15 cellular contexts compared by ENCODE assay signal in genomic region chr5:176697267-176697928, GRCh38. TPM values are rescaled to one million over a fixed set of nuclear protein-coding genes. Genes with fewer than 3 reads are reported as not detected.
DNase-seq lines count a peak whose midpoint lies in the region; ATAC-seq and TF ChIP-seq lines count a peak whose summit lies in the region.
"Had no signal": no experiment of that assay in that cellular context is flagged by ENCODE, and none has a peak within 500 bp of the region (broad histone marks: within the 10 kb centered on the region; RNA-seq: fewer than 3 reads in every experiment).

No MANE protein-coding gene starts in this region.

- no peak overlapping the region for H3K14ac ChIP-seq in H9 (ENCODE audit: insufficient read depth, low read length)
- peak overlapping the region; percentile 42 for H3K14ac ChIP-seq in neuronal stem cell (ENCODE audit: low read length)

- H3K4me1 Mint-ChIP-seq in H9 = peaks cover 61 to 71% of the 10 kb centered on the region in 2 experiments
- no peaks in the 10 kb centered on the region for H3K4me1 Mint-ChIP-seq in activated CD4-positive, alpha-beta T cell treated with anti-CD3 and anti-CD28 coated beads for 36 hours
- no peaks in the 10 kb centered on the region for H3K4me1 Mint-ChIP-seq in activated CD4-positive, alpha-beta memory T cell treated with anti-CD3 and anti-CD28 coated beads, Interleukin-2, amount 10 ng/mL, durations not matched to agents 7 days and 5 days
- H3K4me1 Mint-ChIP-seq: CD8-positive, alpha-beta memory T cell had no signal

- H3K27ac ChIP-seq in H9 (ENCODE audit: insufficient read length, low read depth, low read length) (no peak overlapping the region), WERI-Rb-1 (peak overlapping the region; percentile 57), neuronal stem cell (replicated peaks; ENCODE audit: low read length) (peak overlapping the region; percentile 34)
- H3K27ac ChIP-seq: A549; BLaER1 treated with 17β-estradiol and CSF1 and Interleukin-3, amounts not matched to agents 10 nM and 100 nM had no signal

- H3K27me3 ChIP-seq in H9 (ENCODE audit: insufficient read depth, low read length) (no peaks in the 10 kb centered on the region), WERI-Rb-1 (ENCODE audit: insufficient read depth, low read depth, severe bottlenecking) (no peaks in the 10 kb centered on the region), neuronal stem cell (ENCODE audit: control insufficient read depth in 3 of 3, insufficient read depth in 3 of 3, low read depth in 1 of 3, low read length in 3 of 3) (peaks cover 0 to 78% (median 0%) of the 10 kb centered on the region in 3 experiments)

- TF ChIP-seq CTCF in H9 (conservative IDR thresholded peaks at IDR 0.05) = peak; percentile 40; the same call in 2 of the 3 replicates
- TF ChIP-seq CTCF in WERI-Rb-1 (IDR thresholded peaks at IDR 0.05; ENCODE audit: low read depth, low read length) = no peak

- H3K79me1 ChIP-seq in H9 (ENCODE audit: insufficient read depth, low read depth, low read length, poor library complexity, severe bottlenecking) (no peaks in the 10 kb centered on the region), neuronal stem cell (ENCODE audit: low read depth, low read length) (no peaks in the 10 kb centered on the region)

- H4K5ac ChIP-seq in H9 (ENCODE audit: insufficient read length, low read depth, low read length) = no peak overlapping the region

- no peak overlapping the region for H3K18ac ChIP-seq in H9 (ENCODE audit: insufficient read length, low read depth, low read length)
- peak overlapping the region; percentile 89 for H3K18ac ChIP-seq in neuronal stem cell (ENCODE audit: low read length)

- H3K23me2 ChIP-seq in H9 (ENCODE audit: insufficient read length, low read depth, low read length, poor library complexity, severe bottlenecking) = no peaks in the 10 kb centered on the region

- H2AK5ac ChIP-seq in H9 (ENCODE audit: insufficient read length, low read length) (no peak overlapping the region), neuronal stem cell (ENCODE audit: low read depth, low read length) (peak overlapping the region; percentile 87)

- H3K27ac Mint-ChIP-seq in H9 = peak overlapping the region in 2 of 3 experiments; percentile 34 to 93; a peak in 2 of 7 replicates
- H3K27ac Mint-ChIP-seq in activated CD4-positive, alpha-beta T cell treated with anti-CD3 and anti-CD28 coated beads for 36 hours = no peak overlapping the region
- no peak overlapping the region for H3K27ac Mint-ChIP-seq in activated CD4-positive, alpha-beta memory T cell treated with anti-CD3 and anti-CD28 coated beads, Interleukin-2, amount 10 ng/mL, durations not matched to agents 7 days and 5 days
- H3K27ac Mint-ChIP-seq: CD8-positive, alpha-beta memory T cell had no signal

- H2BK12ac ChIP-seq in H9 (ENCODE audit: insufficient read length, low read depth, low read length) (no peak overlapping the region), neuronal stem cell (ENCODE audit: low read length) (peak overlapping the region; percentile 33)

- H3K4me1 ChIP-seq in H9 (ENCODE audit: insufficient read depth, low read length) (peaks cover 11% of the 10 kb centered on the region; the same call in 1 of the 2 replicates), neuronal stem cell (ENCODE audit: control insufficient read depth in 2 of 2, insufficient read depth in 1 of 2, low read depth in 1 of 2, low read length in 2 of 2) (peaks cover 0 to 24% of the 10 kb centered on the region in 2 donors)
- H3K4me1 ChIP-seq: A549 had no signal

- DNase-seq in NCI-H2107 treated with DMSO at 0.1 percent for 48 hours (lab: John Stamatoyannopoulos, UW; ENCODE audit: unreplicated experiment) (peak; percentile 50), NCI-H2107 (lab: John Stamatoyannopoulos, UW) (no peak), H9 (peak; percentile 56), WERI-Rb-1 (no peak), neuronal stem cell (ENCODE audit: low spot score) (no peak)
- DNase-seq in activated CD4-positive, alpha-beta T cell treated with anti-CD3 and anti-CD28 coated beads for 36 hours = no peak
- DNase-seq in activated CD4-positive, alpha-beta memory T cell treated with anti-CD3 and anti-CD28 coated beads, Interleukin-2, amount 10 ng/mL, durations not matched to agents 7 days and 5 days = no peak
- DNase-seq: CD8-positive, alpha-beta memory T cell; GDM1; NCI-H774; Right ventricle myocardium superior had no signal

- WGBS in H9 (ENCODE audit: extremely low coverage, insufficient read length, low lambda C conversion rate) = no CpG with 5 or more reads among the region's 9 CpGs
- WGBS in neuronal stem cell (ENCODE audit: extremely low coverage in 2 of 2, insufficient read length in 2 of 2, insufficient replicate concordance in 1 of 2), 2 donors = no CpG with 5 or more reads among the region's 9 CpGs

- no peaks in the 10 kb centered on the region for H4K20me1 ChIP-seq in H9 (ENCODE audit: control insufficient read depth, insufficient read depth, insufficient read length)

- H3K4ac ChIP-seq in H9 (ENCODE audit: low read depth, low read length) (no peak overlapping the region), neuronal stem cell (ENCODE audit: low read length) (no peak overlapping the region)

- CTCF ChIA-PET in activated CD4-positive, alpha-beta T cell treated with anti-CD3 and anti-CD28 coated beads for 36 hours (lab: Charles Lee) = interaction anchor here (0.7 kb wide), 1 partner anchor 45 kb away, joined by 4 read pairs; no protein-coding TSS in a partner anchor
- CTCF ChIA-PET in activated CD4-positive, alpha-beta memory T cell treated with anti-CD3 and anti-CD28 coated beads, Interleukin-2, amount 10 ng/mL, durations not matched to agents 7 days and 5 days (lab: Charles Lee) = interaction anchor here (1.2 kb wide), 1 partner anchor 36 kb away, joined by 3 read pairs; no protein-coding TSS in a partner anchor

- H3K79me2 ChIP-seq in H9 (ENCODE audit: insufficient read depth, low read length) = no peaks in the 10 kb centered on the region

- H3K9me3 ChIP-seq in H9 (ENCODE audit: control insufficient read depth, low read depth, low read length) (no peaks in the 10 kb centered on the region), WERI-Rb-1 (ENCODE audit: severe bottlenecking) (no peaks in the 10 kb centered on the region), neuronal stem cell (replicated peaks in 1 of 2; ENCODE audit: control insufficient read depth in 2 of 2, insufficient read depth in 1 of 2, low read depth in 1 of 2, low read length in 2 of 2) (no peaks in the 10 kb centered on the region)
- H3K9me3 ChIP-seq: A549; BLaER1 treated with 17β-estradiol and CSF1 and Interleukin-3, amounts not matched to agents 10 nM and 100 nM had no signal

- no peak overlapping the region for H2AFZ ChIP-seq in H9 (ENCODE audit: low read length)
- no peak overlapping the region for H2AFZ ChIP-seq in neuronal stem cell (ENCODE audit: low read length)

- H3K36me3 ChIP-seq in WERI-Rb-1 (no peaks in the 10 kb centered on the region), neuronal stem cell (replicated peaks in 1 of 2; ENCODE audit: control insufficient read depth in 2 of 2, insufficient read depth in 2 of 2, low read length in 2 of 2) (no peaks in the 10 kb centered on the region)
- H3K36me3 ChIP-seq: BLaER1 treated with 17β-estradiol and CSF1 and Interleukin-3, amounts not matched to agents 10 nM and 100 nM had no signal

- H2BK120ac ChIP-seq in H9 (ENCODE audit: low read depth, low read length, poor library complexity, severe bottlenecking) (no peak overlapping the region), neuronal stem cell (ENCODE audit: low read depth, low read length) (peak overlapping the region; percentile 78)

- H2BK5ac ChIP-seq in H9 (ENCODE audit: insufficient read length, low read length) (no peak overlapping the region), neuronal stem cell (ENCODE audit: low read length) (no peak overlapping the region)

- H3K36me3 Mint-ChIP-seq in H9 (ENCODE audit: insufficient read depth in 1 of 3, low read depth in 3 of 3) = no peaks in the 10 kb centered on the region
- H3K36me3 Mint-ChIP-seq in activated CD4-positive, alpha-beta T cell treated with anti-CD3 and anti-CD28 coated beads for 36 hours (ENCODE audit: low read depth) = no peaks in the 10 kb centered on the region
- no peaks in the 10 kb centered on the region for H3K36me3 Mint-ChIP-seq in activated CD4-positive, alpha-beta memory T cell treated with anti-CD3 and anti-CD28 coated beads, Interleukin-2, amount 10 ng/mL, durations not matched to agents 7 days and 5 days (ENCODE audit: low read depth)
- H3K36me3 Mint-ChIP-seq: CD8-positive, alpha-beta memory T cell had no signal

- H3K56ac ChIP-seq in H9 (ENCODE audit: insufficient read length, low read depth, low read length) = no peak overlapping the region

- H2BK15ac ChIP-seq in H9 (ENCODE audit: low read depth, low read length) (no peak overlapping the region), neuronal stem cell (ENCODE audit: low read length) (peak overlapping the region; percentile 40)

- H4K91ac ChIP-seq in H9 (ENCODE audit: insufficient read length, low read depth, low read length) = no peak overlapping the region
- no peak overlapping the region for H4K91ac ChIP-seq in neuronal stem cell (ENCODE audit: low read depth, low read length, poor library complexity)

- H4K8ac ChIP-seq in H9 (replicated peaks; ENCODE audit: insufficient read length, low read depth, low read length) (no peak overlapping the region), neuronal stem cell (ENCODE audit: low read depth, low read length) (no peak overlapping the region)

- H3K4me3 ChIP-seq in WERI-Rb-1 (ENCODE audit: low read depth, low read length) = no peak overlapping the region
- H3K4me3 ChIP-seq in neuronal stem cell (ENCODE audit: low read length in 2 of 2) = no peak overlapping the region
- H3K4me3 ChIP-seq: A549; BLaER1 treated with 17β-estradiol and CSF1 and Interleukin-3, amounts not matched to agents 10 nM and 100 nM; GM12878; K562 had no signal

- no peak overlapping the region for H2BK20ac ChIP-seq in H9 (ENCODE audit: low read depth, low read length, poor library complexity, severe bottlenecking)

- no peak overlapping the region for H3K4me2 ChIP-seq in H9 (ENCODE audit: insufficient read depth, insufficient read length, low read length)
- peak overlapping the region; percentile 20 for H3K4me2 ChIP-seq in neuronal stem cell (ENCODE audit: insufficient read depth, low read length, poor library complexity, severe bottlenecking)
- H3K4me2 ChIP-seq: A549; BLaER1 treated with 17β-estradiol and CSF1 and Interleukin-3, amounts not matched to agents 10 nM and 100 nM had no signal

- H3K9me3 Mint-ChIP-seq in H9 = no peaks in the 10 kb centered on the region; a peak in 1 of 5 replicates
- no peaks in the 10 kb centered on the region for H3K9me3 Mint-ChIP-seq in activated CD4-positive, alpha-beta T cell treated with anti-CD3 and anti-CD28 coated beads for 36 hours (ENCODE audit: low read depth)
- no peaks in the 10 kb centered on the region for H3K9me3 Mint-ChIP-seq in activated CD4-positive, alpha-beta memory T cell treated with anti-CD3 and anti-CD28 coated beads, Interleukin-2, amount 10 ng/mL, durations not matched to agents 7 days and 5 days
- H3K9me3 Mint-ChIP-seq: CD8-positive, alpha-beta memory T cell had no signal

- H3K23ac ChIP-seq in H9 (ENCODE audit: insufficient read length, low read depth, low read length) (no peak overlapping the region), neuronal stem cell (ENCODE audit: low read depth, low read length, poor library complexity) (no peak overlapping the region)

- H3T11ph ChIP-seq in H9 (ENCODE audit: low read length) = no peak overlapping the region

- H3K4me3 Mint-ChIP-seq in H9 = peak overlapping the region in 1 of 2 experiments; percentile 70
- H3K4me3 Mint-ChIP-seq in activated CD4-positive, alpha-beta T cell treated with anti-CD3 and anti-CD28 coated beads for 36 hours = no peak overlapping the region
- H3K4me3 Mint-ChIP-seq in activated CD4-positive, alpha-beta memory T cell treated with anti-CD3 and anti-CD28 coated beads, Interleukin-2, amount 10 ng/mL, durations not matched to agents 7 days and 5 days = no peak overlapping the region
- H3K4me3 Mint-ChIP-seq: CD8-positive, alpha-beta memory T cell had no signal

- ATAC-seq in activated CD4-positive, alpha-beta T cell treated with anti-CD3 and anti-CD28 coated beads for 36 hours = no peak
- ATAC-seq: GM12878, K562 had no signal

- H3K27me3 Mint-ChIP-seq in H9 (ENCODE audit: low read depth) = peaks cover 15% of the 10 kb centered on the region
- peaks cover 61% of the 10 kb centered on the region for H3K27me3 Mint-ChIP-seq in activated CD4-positive, alpha-beta T cell treated with anti-CD3 and anti-CD28 coated beads for 36 hours
- peaks cover 62% of the 10 kb centered on the region for H3K27me3 Mint-ChIP-seq in activated CD4-positive, alpha-beta memory T cell treated with anti-CD3 and anti-CD28 coated beads, Interleukin-2, amount 10 ng/mL, durations not matched to agents 7 days and 5 days

- H3K9ac ChIP-seq in H9 (ENCODE audit: extremely low read depth, insufficient read length, low read length) (no peak overlapping the region), neuronal stem cell (ENCODE audit: low read depth, low read length, poor library complexity) (no peak overlapping the region)
- H3K9ac ChIP-seq: BLaER1 treated with 17β-estradiol and CSF1 and Interleukin-3, amounts not matched to agents 10 nM and 100 nM had no signal

- intact Hi-C loops in activated CD4-positive, alpha-beta T cell treated with anti-CD3 and anti-CD28 coated beads for 36 hours (cut with DNase I, micrococcal nuclease) = no loop called here

- POLR2A ChIA-PET in activated CD4-positive, alpha-beta T cell treated with anti-CD3 and anti-CD28 coated beads for 36 hours (lab: Charles Lee) = no interaction called here
- POLR2A ChIA-PET in activated CD4-positive, alpha-beta memory T cell treated with anti-CD3 and anti-CD28 coated beads, Interleukin-2, amount 10 ng/mL, durations not matched to agents 7 days and 5 days (lab: Charles Lee) = no interaction called here

RNA-seq across cellular contexts. Expression of gene TSPAN17, which starts 50.1 kb away (rescaled TPM):
- total RNA-seq in H9 (2021) = 46.8 and 51.9 TPM in 2 replicates
- 24.8 TPM for polyA plus RNA-seq in neuronal stem cell (2013, experiment 1 of 2)
- polyA plus RNA-seq in neuronal stem cell (2013, experiment 2 of 2) = 23.4 TPM
- 10 to 100 TPM; 19.4 to 25.2 TPM for total RNA-seq in activated CD4-positive, alpha-beta T cell treated with anti-CD3 and anti-CD28 coated beads for 36 hours
- 10 to 100 TPM; 33.3 to 33.4 TPM for total RNA-seq in activated CD4-positive, alpha-beta memory T cell treated with anti-CD3 and anti-CD28 coated beads, Interleukin-2, amount 10 ng/mL, durations not matched to agents 7 days and 5 days

Comparison
In these comparisons a context has a peak if more than half of its experiments do, and no peak if none do; other contexts are left out.
1. DNase-seq: peak in NCI-H2107 treated with DMSO at 0.1 percent for 48 hours (single experiment) and H9 (single experiment); none in NCI-H2107 (single experiment), WERI-Rb-1 (single experiment), neuronal stem cell (single experiment), activated CD4-positive, alpha-beta T cell treated with anti-CD3 and anti-CD28 coated beads for 36 hours (single experiment) and activated CD4-positive, alpha-beta memory T cell treated with anti-CD3 and anti-CD28 coated beads, Interleukin-2, amount 10 ng/mL, durations not matched to agents 7 days and 5 days (single experiment).
2. H3K27ac Mint-ChIP-seq: peak in H9 (2 of 3); none in activated CD4-positive, alpha-beta T cell treated with anti-CD3 and anti-CD28 coated beads for 36 hours (single experiment) and activated CD4-positive, alpha-beta memory T cell treated with anti-CD3 and anti-CD28 coated beads, Interleukin-2, amount 10 ng/mL, durations not matched to agents 7 days and 5 days (single experiment).